Comparison of ENCODE assay signal across 9 cellular contexts in the genomic region with DNA sequence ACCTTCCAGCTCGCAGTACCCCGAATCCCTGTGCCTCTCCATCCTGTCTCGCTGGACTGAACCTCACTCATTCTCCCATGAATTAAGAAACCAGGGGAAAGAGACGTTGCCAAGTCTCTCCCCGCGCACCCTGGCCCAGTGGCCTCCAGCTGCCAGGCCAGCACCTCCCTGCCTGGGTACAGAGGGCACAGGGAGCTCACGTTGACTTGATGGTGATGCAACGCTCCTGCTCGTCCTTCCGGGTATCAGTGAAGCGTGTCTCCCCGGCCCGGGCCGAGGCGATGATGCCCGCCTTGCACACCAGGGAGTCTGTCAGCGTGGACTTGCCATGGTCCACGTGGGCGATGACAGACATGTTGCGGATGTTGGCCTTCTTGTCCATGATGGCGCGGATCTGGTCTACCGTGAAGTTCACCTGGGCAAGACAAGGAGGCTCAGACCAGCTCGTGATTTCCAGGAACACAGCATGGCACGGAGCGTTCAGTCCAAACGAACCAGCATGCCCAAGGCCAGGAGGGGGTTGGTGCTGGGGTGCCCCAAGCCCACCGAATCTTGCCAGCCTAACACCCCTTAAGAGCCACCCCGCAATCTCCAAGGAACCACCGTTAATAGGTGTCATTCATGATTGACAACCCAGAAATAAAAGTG. TPM values are rescaled to one million over a fixed set of nuclear protein-coding genes. Genes with fewer than 3 reads are reported as not detected.
DNase-seq lines count a peak whose midpoint lies in the region; ATAC-seq and TF ChIP-seq lines count a peak whose summit lies in the region.
"Had no signal": no experiment of that assay in that cellular context is flagged by ENCODE, and none has a peak within 500 bp of the region (broad histone marks: within the 10 kb centered on the region; RNA-seq: fewer than 3 reads in every experiment).

No MANE protein-coding gene starts in this region.

- no peak for ATAC-seq in HG02678 (IDR thresholded peaks at IDR 0.05; ENCODE audit: unreplicated experiment)

- peak overlapping the region; percentile 78 for H3K27ac ChIP-seq in effector memory CD4-positive, alpha-beta T cell (ENCODE audit: insufficient read depth, low read length, poor library complexity, severe bottlenecking)

- H3K27me3 ChIP-seq in effector memory CD4-positive, alpha-beta T cell (replicated peaks; ENCODE audit: control insufficient read depth, insufficient read depth, low read length, poor library complexity, severe bottlenecking) = no peaks in the 10 kb centered on the region

- peak overlapping the region; percentile 99 for H3K4me3 ChIP-seq in effector memory CD4-positive, alpha-beta T cell (ENCODE audit: insufficient read depth, low read depth, low read length, poor library complexity, severe bottlenecking)

- H3K36me3 ChIP-seq in effector memory CD4-positive, alpha-beta T cell (ENCODE audit: control insufficient read depth, insufficient read depth, low read length) = peaks cover 52% of the 10 kb centered on the region

- H3K4me1 ChIP-seq in effector memory CD4-positive, alpha-beta T cell (ENCODE audit: control insufficient read depth, insufficient read depth, low read length, poor library complexity, severe bottlenecking) = peaks cover 29% of the 10 kb centered on the region

- peak; percentile 13; the same call in 1 of the 2 replicates for TF ChIP-seq POLR2A in Raji (IDR thresholded peaks at IDR 0.05; ENCODE audit: insufficient read depth, low read depth, low read length)

- peak; percentile 36 for DNase-seq in activated T-cell treated with anti-CD3 and anti-CD28 coated beads, Interleukin-2, amount 50 U/mL, for 1 hour
- DNase-seq in activated T-cell treated with anti-CD3 and anti-CD28 coated beads for 4 hours = no peak
- DNase-seq in effector memory CD4-positive, alpha-beta T cell = no peak
- DNase-seq in myocyte (ENCODE audit: low read depth) = peak; percentile 35
- no peak for DNase-seq in DMS114 treated with DMSO at 0.1 percent for 48 hours (lab: John Stamatoyannopoulos, UW; ENCODE audit: unreplicated experiment)
- no peak for DNase-seq in COR-L47 (lab: John Stamatoyannopoulos, UW)

- H3K9me3 ChIP-seq in effector memory CD4-positive, alpha-beta T cell (ENCODE audit: control insufficient read depth, low read length) = no peaks in the 10 kb centered on the region

RNA-seq across cellular contexts. Expression of a gene that starts 1.2 kb away (rescaled TPM):
- total RNA-seq in myocyte = 2,539 and 2,715 TPM in 2 replicates
- polyA plus RNA-seq in myocyte (2012) = 2,426 TPM

RNA-seq across cellular contexts. Expression of a gene that starts 13.2 kb away (rescaled TPM):
- total RNA-seq in myocyte = 193 and 269 TPM in 2 replicates
- polyA plus RNA-seq in myocyte (2012) = 177 TPM

RNA-seq across cellular contexts. Expression of a gene that starts 23.5 kb away (rescaled TPM):
- 18.0 and 22.2 TPM in 2 replicates for total RNA-seq in myocyte
- 19.8 TPM for polyA plus RNA-seq in myocyte (2012)

RNA-seq across cellular contexts. Expression of a gene that starts 51.2 kb away (rescaled TPM):
- 31.9 and 75.7 TPM in 2 replicates for total RNA-seq in myocyte
- polyA plus RNA-seq in myocyte (2012) = 3.1 TPM
- total RNA-seq: frontal cortex had no signal

Comparison
In these comparisons a context has a peak if more than half of its experiments do, and no peak if none do; other contexts are left out.
1. DNase-seq: peak in activated T-cell treated with anti-CD3 and anti-CD28 coated beads, Interleukin-2, amount 50 U/mL, for 1 hour (single experiment) and myocyte (single experiment); none in activated T-cell treated with anti-CD3 and anti-CD28 coated beads for 4 hours (single experiment), effector memory CD4-positive, alpha-beta T cell (0 of 3), DMS114 treated with DMSO at 0.1 percent for 48 hours (single experiment) and COR-L47 (single experiment).